Comparison of ENCODE assay signal across 8 cellular contexts in genomic region chr1:45892068-45892785, GRCh38.
DNase-seq lines count a peak whose midpoint lies in the region; ATAC-seq and TF ChIP-seq lines count a peak whose summit lies in the region.

No MANE protein-coding gene starts in this region.

- no TSS peak for BruUV-seq in mammary epithelial cell (replicated peaks; lab: Mats Ljungman, UMichigan)

- no peaks in the 10 kb centered on the region for H3K36me3 ChIP-seq in mammary epithelial cell (ENCODE audit: insufficient read depth, low read length)
- H3K36me3 ChIP-seq in kidney epithelial cell (ENCODE audit: control insufficient read depth, insufficient read depth, low read length): no peaks in the 10 kb centered on the region
- no peaks in the 10 kb centered on the region for H3K36me3 ChIP-seq in Peyer's patch

- H3K9me3 ChIP-seq in mammary epithelial cell (replicated peaks; ENCODE audit: insufficient read depth, low read length) (no peaks in the 10 kb centered on the region), Peyer's patch (no peaks in the 10 kb centered on the region)

- peaks cover 4% of the 10 kb centered on the region for H3K4me1 Mint-ChIP-seq in progenitor cell of endocrine pancreas (ENCODE audit: low read depth)

- peak overlapping the region in 2 of 3 experiments; percentile 6 to 15 for H3K4me3 ChIP-seq in mammary epithelial cell (replicated peaks in 1 of 3; ENCODE audit: insufficient read depth in 1 of 3, low read depth in 2 of 3, low read length in 3 of 3)
- no peak overlapping the region for H3K4me3 ChIP-seq in kidney epithelial cell (ENCODE audit: low read depth, low read length)
- no peak overlapping the region for H3K4me3 ChIP-seq in Peyer's patch

- peak overlapping the region; percentile 80 for H3K4me2 ChIP-seq in mammary epithelial cell (ENCODE audit: insufficient read depth, low read depth, low read length)

- H3K9me3 Mint-ChIP-seq in progenitor cell of endocrine pancreas (ENCODE audit: low read depth): no peaks in the 10 kb centered on the region

- dilution Hi-C loops in mammary epithelial cell (cut with HindIII; ENCODE audit: low sequenced_read_pairs): no loop called here

- no peak for TF ChIP-seq POLR2A in Peyer's patch (IDR thresholded peaks at IDR 0.05)

- H3K27ac Mint-ChIP-seq in progenitor cell of endocrine pancreas: no peak overlapping the region

- H3K27ac ChIP-seq in mammary epithelial cell (ENCODE audit: insufficient read depth, low read depth, low read length): peak overlapping the region; percentile 78
- peak overlapping the region in 2 of 4 donors; percentile 42 to 60 for H3K27ac ChIP-seq in Peyer's patch

- WGBS in mammary epithelial cell (ENCODE audit: low coverage, missing lambda C conversion rate): 1% methylated on average over 5 of the region's 6 CpGs

- no peak for ATAC-seq in GM18909 (IDR thresholded peaks at IDR 0.05; ENCODE audit: poor library complexity, unreplicated experiment)

- no peak overlapping the region for H3K4me3 Mint-ChIP-seq in progenitor cell of endocrine pancreas (ENCODE audit: low read depth)

- in situ Hi-C loops in mammary epithelial cell (cut with MboI; ENCODE audit: low sequenced_read_pairs in 2 of 2): loop anchor here in 1 of 2 donors (25.0 kb wide), 1 partner anchor 230 kb away; no protein-coding TSS in a partner anchor

- CTCF ChIA-PET in mammary epithelial cell (lab: Charles Lee; ENCODE audit: low non-redundant PET): no interaction called here

- H3K36me3 Mint-ChIP-seq in progenitor cell of endocrine pancreas (ENCODE audit: insufficient read depth): peaks cover 3% of the 10 kb centered on the region

- H3K9ac ChIP-seq in mammary epithelial cell (ENCODE audit: insufficient read depth, low read length): peak overlapping the region; percentile 14

- TF ChIP-seq CTCF in mammary epithelial cell (conservative IDR thresholded peaks at IDR 0.05 in 1 of 2, IDR thresholded peaks at IDR 0.05 in 1 of 2; ENCODE audit: extremely low read depth in 1 of 2, insufficient read depth in 1 of 2, low read depth in 1 of 2, low read length in 2 of 2) (no peak), kidney epithelial cell (IDR thresholded peaks at IDR 0.05; ENCODE audit: insufficient read depth, low read length, poor library complexity, severe bottlenecking) (no peak), Peyer's patch (IDR thresholded peaks at IDR 0.05) (no peak), progenitor cell of endocrine pancreas (IDR thresholded peaks at IDR 0.05; ENCODE audit: unreplicated experiment) (no peak)

- H3K4me1 ChIP-seq in mammary epithelial cell (ENCODE audit: insufficient read depth, low read length) (peaks cover 14% of the 10 kb centered on the region), Peyer's patch (peaks cover 0 to 5% (median 0%) of the 10 kb centered on the region in 4 donors)

- no peaks in the 10 kb centered on the region for H3K27me3 ChIP-seq in mammary epithelial cell (ENCODE audit: insufficient read depth, low read length)
- no peaks in the 10 kb centered on the region for H3K27me3 ChIP-seq in kidney epithelial cell (ENCODE audit: control insufficient read depth, insufficient read depth, low read length)
- H3K27me3 ChIP-seq in Peyer's patch: no peaks in the 10 kb centered on the region

- H3K79me2 ChIP-seq in mammary epithelial cell (ENCODE audit: insufficient read depth, low read length): peaks cover 29% of the 10 kb centered on the region

- DNase-seq in HPDE6-E6E7 (ENCODE audit: extremely low spot score) (peak; percentile 46), mammary epithelial cell (peak; percentile 87), kidney epithelial cell (ENCODE audit: low read depth) (peak; percentile 77), smooth muscle cell of the brain vasculature (ENCODE audit: low read depth, low spot score) (peak; percentile 60), Peyer's patch (no peak), progenitor cell of endocrine pancreas (ENCODE audit: low spot score, unreplicated experiment) (no peak), UCSD-AML1 (lab: John Stamatoyannopoulos, UW; ENCODE audit: unreplicated experiment) (no peak)

- no peaks in the 10 kb centered on the region for H3K27me3 Mint-ChIP-seq in progenitor cell of endocrine pancreas

- no peaks in the 10 kb centered on the region for H4K20me1 ChIP-seq in mammary epithelial cell (ENCODE audit: insufficient read depth, low read length)

- intact Hi-C loops in mammary epithelial cell (cut with micrococcal nuclease): loop anchor here (2.0 kb wide), 1 partner anchor 117 kb away; no protein-coding TSS in a partner anchor

- peak overlapping the region; percentile 73 for H2AFZ ChIP-seq in mammary epithelial cell (ENCODE audit: low read depth, low read length)

Comparison
In these comparisons a context has a peak if more than half of its experiments do, and no peak if none do; other contexts are left out.
1. DNase-seq: peak in HPDE6-E6E7 (single experiment), mammary epithelial cell (single experiment), kidney epithelial cell (single experiment) and smooth muscle cell of the brain vasculature (single experiment); none in Peyer's patch (0 of 3), progenitor cell of endocrine pancreas (single experiment) and UCSD-AML1 (single experiment).
2. H3K4me3 ChIP-seq: peak in mammary epithelial cell (2 of 3); none in kidney epithelial cell (single experiment) and Peyer's patch (0 of 4).